Comparison of ENCODE assay signal across 8 cellular contexts in genomic region chr7:148084138-148084537, GRCh38.
DNase-seq lines count a peak whose midpoint lies in the region; ATAC-seq and TF ChIP-seq lines count a peak whose summit lies in the region.

No MANE protein-coding gene starts in this region.

- H2AK5ac ChIP-seq in trophoblast cell (ENCODE audit: low read length): no peak overlapping the region

- no peaks in the 10 kb centered on the region for H3K79me1 ChIP-seq in trophoblast cell (ENCODE audit: low read length)

- H3K4me2 ChIP-seq in trophoblast cell (ENCODE audit: low read length): no peak overlapping the region

- no peak overlapping the region for H2BK12ac ChIP-seq in trophoblast cell (ENCODE audit: low read length)

- no peaks in the 10 kb centered on the region for H3K36me3 ChIP-seq in trophoblast cell (ENCODE audit: control insufficient read depth in 1 of 2, insufficient read depth in 2 of 2, low read length in 2 of 2)

- no peak overlapping the region for H4K91ac ChIP-seq in trophoblast cell (ENCODE audit: low read depth, low read length)

- H4K12ac ChIP-seq in trophoblast cell (ENCODE audit: low read depth, low read length): no peak overlapping the region

- DNase-seq in DMS53 (lab: John Stamatoyannopoulos, UW) (peak; percentile 87), NCI-H1105 treated with DMSO at 0.1 percent for 48 hours (lab: John Stamatoyannopoulos, UW) (peak; percentile 80), SKM-1 treated with dmso at 0.1 percent for 144 hours (lab: John Stamatoyannopoulos, UW; ENCODE audit: unreplicated experiment) (peak; percentile 37), foreskin fibroblast (peak in 1 of 2 donors; percentile 2), trophoblast cell (peak; percentile 15 to 70)
- DNase-seq in stimulated activated naive CD4-positive, alpha-beta T cell treated with Interleukin-2 at 50 U/mL for 16 hours (lab: John Stamatoyannopoulos, UW): no peak

- H3K14ac ChIP-seq in trophoblast cell (ENCODE audit: low read length): no peak overlapping the region

- H3K9me3 ChIP-seq in trophoblast cell (ENCODE audit: insufficient read depth, low read depth, low read length): no peaks in the 10 kb centered on the region

- no peaks in the 10 kb centered on the region for H3K27me3 ChIP-seq in trophoblast cell (ENCODE audit: insufficient read depth, low read length)

- peak; percentile 30 for TF ChIP-seq CTCF in foreskin fibroblast (IDR thresholded peaks at IDR 0.05; ENCODE audit: low read depth, low read length)

- no peak overlapping the region for H2AFZ ChIP-seq in trophoblast cell (ENCODE audit: insufficient read depth, low read length, poor library complexity)

- no peak overlapping the region for H2BK120ac ChIP-seq in trophoblast cell (ENCODE audit: insufficient read depth, low read length, poor library complexity)

- no peaks in the 10 kb centered on the region for H3K79me2 ChIP-seq in trophoblast cell (ENCODE audit: control insufficient read depth, insufficient read depth, low read length, poor library complexity)

- no peak overlapping the region for H3K4ac ChIP-seq in trophoblast cell (ENCODE audit: low read depth, low read length)

- no peak overlapping the region for H3K18ac ChIP-seq in trophoblast cell (ENCODE audit: low read length)

- no CpG with 5 or more reads among the region's 3 CpGs for WGBS in trophoblast cell (ENCODE audit: extremely low coverage, insufficient coverage, insufficient read length)

- no peak overlapping the region for H3K9ac ChIP-seq in trophoblast cell (ENCODE audit: low read length)

- H4K8ac ChIP-seq in trophoblast cell (ENCODE audit: low read depth, low read length): no peak overlapping the region

- no peak overlapping the region for H3K4me3 ChIP-seq in foreskin fibroblast (ENCODE audit: low read depth in 1 of 2, low read length in 2 of 2)
- no peak overlapping the region for H3K4me3 ChIP-seq in trophoblast cell (ENCODE audit: low read depth, low read length)

- peak; percentile 84 for ATAC-seq in GM21723 (IDR thresholded peaks at IDR 0.05; ENCODE audit: unreplicated experiment)
- no peak for ATAC-seq in GM19467 (IDR thresholded peaks at IDR 0.05; ENCODE audit: unreplicated experiment)

- H3K23ac ChIP-seq in trophoblast cell (ENCODE audit: low read length): no peak overlapping the region

- no peak overlapping the region for H2BK5ac ChIP-seq in trophoblast cell (ENCODE audit: low read depth, low read length, poor library complexity)

- peaks cover 0 to 4% of the 10 kb centered on the region in 2 experiments for H3K4me1 ChIP-seq in trophoblast cell (ENCODE audit: control insufficient read depth in 1 of 2, insufficient read depth in 2 of 2, low read length in 2 of 2)

- no peak overlapping the region for H3K27ac ChIP-seq in trophoblast cell (ENCODE audit: low read depth, low read length)
